20 cellular contexts compared by ENCODE assay signal in genomic region chr17:66925811-66926500, GRCh38.
"Had no signal": no experiment of that assay in that cellular context is flagged by ENCODE, and none has a peak within 500 bp of the region (broad histone marks: within the 10 kb centered on the region; RNA-seq: fewer than 3 reads in every experiment).

No MANE protein-coding gene starts in this region.

- H3K27me3 ChIP-seq: hepatocyte, vagina had no signal

- ATAC-seq: activated naive CD8-positive, alpha-beta T cell treated with anti-CD3 and anti-CD28 coated beads, Interleukin-2, amount 50 U/mL, for 24 hours; activated T-helper 17 cell treated with anti-CD3 and anti-CD28 coated beads, Interleukin-2, amount 50 U/mL, for 72 hours; mucosa of descending colon; naive thymus-derived CD4-positive, alpha-beta T cell had no signal

- H3K9me3 ChIP-seq: esophagus squamous epithelium, mucosa of descending colon, neutrophil, vagina had no signal

- H3K4me3 ChIP-seq: esophagus squamous epithelium, hepatocyte, left ventricle myocardium inferior, mucosa of descending colon, tibial artery, vagina had no signal

- H3K27ac ChIP-seq: esophagus squamous epithelium, hepatocyte, left ventricle myocardium inferior, neutrophil, parathyroid adenoma, tibial artery, vagina had no signal

- H3K36me3 ChIP-seq: esophagus squamous epithelium, left ventricle myocardium inferior, neutrophil, tibial artery, vagina had no signal

- DNase-seq: activated CD4-positive, alpha-beta T cell treated with anti-CD3 and anti-CD28 coated beads, Interleukin-2, amount 50 U/mL, for 48 hours; activated naive CD4-positive, alpha-beta T cell treated with anti-CD3 and anti-CD28 coated beads for 36 hours; activated naive CD8-positive, alpha-beta T cell treated with anti-CD3 and anti-CD28 coated beads, Interleukin-2, amount 50 U/mL, for 24 hours; aorta; cerebellar nuclear complex; effector CD8-positive, alpha-beta T cell; esophagus squamous epithelium; islet precursor cell; left ventricle myocardium inferior; mucosa of descending colon; naive thymus-derived CD4-positive, alpha-beta T cell; stimulated activated CD4-positive, alpha-beta T cell treated with anti-CD3 and anti-CD28 coated beads, Interleukin-2, amount 100 ng/mL, for 48 hours; stimulated activated naive CD4-positive, alpha-beta T cell; tibial artery had no signal

- FAIRE-seq: endothelial cell of umbilical vein had no signal
